In genomic region chr3:7630351-7630911, GRCh38 we compare ENCODE assay signal across 24 cellular contexts.
DNase-seq lines count a peak whose midpoint lies in the region; ATAC-seq and TF ChIP-seq lines count a peak whose summit lies in the region.
"Had no signal": no experiment of that assay in that cellular context is flagged by ENCODE, and none has a peak within 500 bp of the region (broad histone marks: within the 10 kb centered on the region; RNA-seq: fewer than 3 reads in every experiment).

No MANE protein-coding gene starts in this region.

- peak; percentile 21 for DNase-seq in ELF-1 (ENCODE audit: low read depth, low spot score)
- DNase-seq in SJCRH30: peak; percentile 40 to 71
- peak; percentile 33 to 47 for DNase-seq in cardiac fibroblast (ENCODE audit: low read depth in 2 of 2)
- peak; percentile 81 for DNase-seq in islet precursor cell
- no peak for DNase-seq in NCI-H2171 treated with DMSO at 0.1 percent for 48 hours (lab: John Stamatoyannopoulos, UW)
- no peak for DNase-seq in AG08395 (ENCODE audit: low spot score)
- DNase-seq in ovary: no peak
- DNase-seq: ACHN; activated CD4-positive, alpha-beta T cell treated with anti-CD3 and anti-CD28 coated beads, Interleukin-2, amount 10 ng/mL, durations not matched to agents 24 days and 14 days; activated gamma-delta T cell; activated naive CD8-positive, alpha-beta T cell treated with anti-CD3 and anti-CD28 coated beads, Interleukin-2, amount 10 ng/mL, durations not matched to agents 7 days and 5 days; activated T-cell treated with anti-CD3 and anti-CD28 coated beads, Interleukin-2, amount 50 U/mL, for 24 hours; effector CD4-positive, alpha-beta T cell; foreskin melanocyte; NCI-H1048; NCI-H187; NCI-H524 treated with DMSO at 0.1 percent for 48 hours; spleen; WERI-Rb-1 had no signal

- intact Hi-C loops in ovary (cut with DNase I): no loop called here

- no peak for TF ChIP-seq EP300 in ovary (IDR thresholded peaks at IDR 0.05)

- TF ChIP-seq POLR2A in ovary (IDR thresholded peaks at IDR 0.05): no peak

- H3K36me3 ChIP-seq in SJCRH30 (no peaks in the 10 kb centered on the region), ovary (no peaks in the 10 kb centered on the region)
- H3K36me3 ChIP-seq: BLaER1 treated with 17β-estradiol and CSF1 and Interleukin-3, amounts not matched to agents 10 nM and 100 nM; neural progenitor cell; spleen; transverse colon; WERI-Rb-1 had no signal

- H3K4me3 ChIP-seq in SJCRH30 (peak overlapping the region; percentile 18), cardiac fibroblast (replicated peaks in 1 of 2; ENCODE audit: low read depth in 2 of 2, low read length in 2 of 2) (no peak overlapping the region), ovary (no peak overlapping the region)
- H3K4me3 ChIP-seq: BLaER1 treated with 17β-estradiol and CSF1 and Interleukin-3, amounts not matched to agents 10 nM and 100 nM; neural progenitor cell; SK-N-MC; spleen; transverse colon had no signal

- H3K27me3 ChIP-seq in SJCRH30 (no peaks in the 10 kb centered on the region), ovary (no peaks in the 10 kb centered on the region)
- H3K27me3 ChIP-seq: BLaER1 treated with 17β-estradiol and CSF1 and Interleukin-3, amounts not matched to agents 10 nM and 100 nM; neural progenitor cell; spleen; transverse colon had no signal

- H3K9me3 ChIP-seq in SJCRH30 (replicated peaks) (no peaks in the 10 kb centered on the region), ovary (no peaks in the 10 kb centered on the region)
- H3K9me3 ChIP-seq: BLaER1 treated with 17β-estradiol and CSF1 and Interleukin-3, amounts not matched to agents 10 nM and 100 nM; spleen; transverse colon had no signal

- 49 to 51% (median 50%) methylated on average over 4 of the region's 4 CpGs for WGBS in ovary, 3 donors

- no peak for TF ChIP-seq CTCF in cardiac fibroblast (IDR thresholded peaks at IDR 0.05; ENCODE audit: low read depth, low read length)
- no peak for TF ChIP-seq CTCF in ovary (IDR thresholded peaks at IDR 0.05)

- peak overlapping the region; percentile 80 for H3K27ac ChIP-seq in SJCRH30
- no peak overlapping the region for H3K27ac ChIP-seq in ovary
- H3K27ac ChIP-seq: BLaER1 treated with 17β-estradiol and CSF1 and Interleukin-3, amounts not matched to agents 10 nM and 100 nM; neural progenitor cell; SK-N-MC; spleen; transverse colon; WERI-Rb-1 had no signal

- H3K4me1 ChIP-seq in SJCRH30: peaks cover 27% of the 10 kb centered on the region
- H3K4me1 ChIP-seq in ovary (ENCODE audit: insufficient read depth): peaks cover 6% of the 10 kb centered on the region
- H3K4me1 ChIP-seq: neural progenitor cell, transverse colon had no signal

- no peak for ATAC-seq in GM19351 (IDR thresholded peaks at IDR 0.05; ENCODE audit: unreplicated experiment)

Comparison
In these comparisons a context has a peak if more than half of its experiments do, and no peak if none do; other contexts are left out.
1. DNase-seq: peak in ELF-1 (single experiment), SJCRH30 (2 of 2), cardiac fibroblast (2 of 2) and islet precursor cell (single experiment); none in NCI-H2171 treated with DMSO at 0.1 percent for 48 hours (single experiment), AG08395 (single experiment) and ovary (0 of 5).